ENCODE assay signal across 19 cellular contexts in the genomic region with DNA sequence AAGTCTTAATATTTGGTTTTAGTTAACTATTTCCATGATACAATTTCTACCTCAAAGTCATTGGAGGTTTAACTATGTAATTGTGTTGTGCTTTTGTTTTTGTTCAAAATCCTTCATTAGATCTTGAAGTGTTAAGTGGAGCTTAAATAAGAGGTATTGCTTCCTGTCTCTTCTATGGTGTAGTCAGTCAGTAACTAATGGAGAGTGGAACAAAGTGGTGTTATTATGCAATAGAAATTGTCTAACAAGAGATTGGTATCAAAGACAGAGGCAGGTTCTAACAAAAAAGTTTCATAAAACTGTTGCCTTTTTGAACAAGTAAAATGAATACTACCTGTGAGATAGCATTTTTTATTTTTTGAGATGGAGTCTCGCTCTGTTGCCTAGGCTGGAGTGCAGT. TPM values are rescaled to one million over a fixed set of nuclear protein-coding genes. Genes with fewer than 3 reads are reported as not detected.
DNase-seq lines count a peak whose midpoint lies in the region; ATAC-seq, FAIRE-seq and TF ChIP-seq lines count a peak whose summit lies in the region.
"Had no signal": no experiment of that assay in that cellular context is flagged by ENCODE, and none has a peak within 500 bp of the region (broad histone marks: within the 10 kb centered on the region; RNA-seq: fewer than 3 reads in every experiment).

No MANE protein-coding gene starts in this region.

- DNase-seq in HepG2 (ENCODE audit: low spot score), result no peak
- DNase-seq in right lobe of liver, result no peak
- no peak for DNase-seq in RWPE2 (ENCODE audit: low spot score)
- DNase-seq in foreskin keratinocyte, result peak in 1 of 2 donors; percentile 16
- no peak for DNase-seq in BE2C
- DNase-seq in DMS 273 (lab: John Stamatoyannopoulos, UW; ENCODE audit: unreplicated experiment), result no peak
- DNase-seq: C1 segment of cervical spinal cord; heart right ventricle; HFFc6; NCI-H2107; stimulated activated CD4-positive, alpha-beta T cell treated with anti-CD3 and anti-CD28 coated beads, Interleukin-15, amount 100 ng/mL, for 24 hours; testis had no signal

- H3K36me3 ChIP-seq in HepG2 (replicated peaks in 1 of 2; ENCODE audit: control insufficient read depth in 1 of 2, insufficient read depth in 2 of 2, low read length in 2 of 2), result no peaks in the 10 kb centered on the region
- no peaks in the 10 kb centered on the region for H3K36me3 ChIP-seq in right lobe of liver
- H3K36me3 ChIP-seq in RWPE2 (ENCODE audit: low read depth), result no peaks in the 10 kb centered on the region
- H3K36me3 ChIP-seq in BE2C, result no peaks in the 10 kb centered on the region
- H3K36me3 ChIP-seq: heart right ventricle, SJSA1 had no signal

- H3K27ac ChIP-seq in HepG2 (ENCODE audit: extremely low read length, insufficient read depth, low read length) (no peak overlapping the region), right lobe of liver (no peak overlapping the region), RWPE2 (ENCODE audit: poor library complexity, severe bottlenecking) (peak overlapping the region; percentile 85), foreskin keratinocyte (peak overlapping the region; percentile 37)
- H3K27ac ChIP-seq: SJSA1, testis had no signal

- intact Hi-C loops in HepG2 (cut with micrococcal nuclease; ENCODE audit: unreplicated experiment) (no loop called here), right lobe of liver (cut with DNase I) (no loop called here)

- ATAC-seq in HepG2 (no peak), right lobe of liver (no peak), RWPE2 (ENCODE audit: low read depth) (no peak; the same call in 2 of the 3 replicates), foreskin keratinocyte (no peak), HG03108 (IDR thresholded peaks at IDR 0.05; ENCODE audit: unreplicated experiment) (no peak), esophagus mucosa (no peak)
- ATAC-seq: WTC11 had no signal

- H3K9me3 ChIP-seq in HepG2 (ENCODE audit: low read length) (no peaks in the 10 kb centered on the region), right lobe of liver (no peaks in the 10 kb centered on the region), RWPE2 (ENCODE audit: severe bottlenecking) (no peaks in the 10 kb centered on the region), BE2C (no peaks in the 10 kb centered on the region)
- H3K9me3 ChIP-seq: heart right ventricle, SJSA1, testis had no signal

- H3K4me2 ChIP-seq in HepG2 (ENCODE audit: low read depth, low read length), result no peak overlapping the region

- TF ChIP-seq CTCF in HepG2 (CRISPR knock-in tag; IDR thresholded peaks at IDR 0.05) (no peak), right lobe of liver (IDR thresholded peaks at IDR 0.05) (no peak), RWPE2 (IDR thresholded peaks at IDR 0.05; ENCODE audit: poor library complexity, severe bottlenecking) (no peak), foreskin keratinocyte (conservative IDR thresholded peaks at IDR 0.05) (no peak), BE2C (IDR thresholded peaks at IDR 0.05; ENCODE audit: low read depth, low read length) (no peak)

- H3K4me3 ChIP-seq in HepG2 (replicated peaks in 1 of 3; ENCODE audit: insufficient read depth in 1 of 3, low read depth in 2 of 3, low read length in 3 of 3), result no peak overlapping the region
- H3K4me3 ChIP-seq in right lobe of liver, result no peak overlapping the region
- H3K4me3 ChIP-seq in RWPE2 (ENCODE audit: severe bottlenecking), result no peak overlapping the region
- H3K4me3 ChIP-seq in BE2C (ENCODE audit: low read depth, low read length), result no peak overlapping the region
- H3K4me3 ChIP-seq: heart right ventricle, SJSA1, testis had no signal

- FAIRE-seq in HepG2 (lab: Jason Lieb, UNC), result no peak
- FAIRE-seq: G401.6 had no signal

- no peak overlapping the region for H2AFZ ChIP-seq in HepG2 (ENCODE audit: low read length)

- no peaks in the 10 kb centered on the region for H3K79me2 ChIP-seq in HepG2 (ENCODE audit: insufficient read depth, low read length)

- no peaks in the 10 kb centered on the region for H4K20me1 ChIP-seq in HepG2 (ENCODE audit: insufficient read depth, low read length)

- WGBS in HepG2 (ENCODE audit: low lambda C conversion rate), result 5% methylated on average over 1 of the region's 1 CpG
- WGBS in right lobe of liver (ENCODE audit: insufficient coverage, low coverage, low lambda C conversion rate, missing lambda C conversion rate), result 92% methylated on average over 1 of the region's 1 CpG

- no peak overlapping the region for H3K9ac ChIP-seq in HepG2 (ENCODE audit: insufficient read depth, low read depth, low read length)

- no peak for TF ChIP-seq EP300 in HepG2 (IDR thresholded peaks at IDR 0.05; ENCODE audit: low read depth in 2 of 2, low read length in 2 of 2)
- no peak for TF ChIP-seq EP300 in HepG2 (CRISPR knock-in tag; IDR thresholded peaks at IDR 0.05; ENCODE audit: borderline replicate concordance)

- in situ Hi-C loops in HepG2 (cut with HindIII; ENCODE audit: extremely low pct_ligation_motif_present, low pct_unique_long_range_greater_than_20kb), result no loop called here

- POLR2A ChIA-PET in HepG2 (lab: Yijun Ruan, JAX), result no interaction called here

- CTCF ChIA-PET in HepG2 (lab: Yijun Ruan, JAX; ENCODE audit: low intra/inter-chr PET ratio, low total read pairs), result no interaction called here

- no peak for TF ChIP-seq RAD21 in HepG2 (CRISPR knock-in tag; IDR thresholded peaks at IDR 0.05)

- TF ChIP-seq POLR2A in HepG2 (IDR thresholded peaks at IDR 0.05; ENCODE audit: insufficient read depth in 1 of 2, low read depth in 2 of 2, low read length in 2 of 2) (no peak), right lobe of liver (IDR thresholded peaks at IDR 0.05) (no peak)

- H3K4me1 ChIP-seq in HepG2 (ENCODE audit: insufficient read depth, low read length), result no peaks in the 10 kb centered on the region
- H3K4me1 ChIP-seq in right lobe of liver, result peaks cover 0 to 4% (median 0%) of the 10 kb centered on the region in 4 donors
- peaks cover 26% of the 10 kb centered on the region for H3K4me1 ChIP-seq in RWPE2 (ENCODE audit: insufficient read depth, poor library complexity, severe bottlenecking)
- H3K4me1 ChIP-seq in foreskin keratinocyte, result peaks cover 29% of the 10 kb centered on the region
- H3K4me1 ChIP-seq in BE2C, result no peaks in the 10 kb centered on the region
- H3K4me1 ChIP-seq: testis had no signal

- no TSS peak for BruUV-seq in HepG2 (replicated peaks; lab: Mats Ljungman, UMichigan)

- peaks cover 0 to 13% of the 10 kb centered on the region in 2 experiments; a peak in 3 of 5 replicates for H3K27me3 ChIP-seq in HepG2 (ENCODE audit: control insufficient read depth in 1 of 2, insufficient read depth in 2 of 2, low read length in 2 of 2)
- no peaks in the 10 kb centered on the region for H3K27me3 ChIP-seq in right lobe of liver
- no peaks in the 10 kb centered on the region for H3K27me3 ChIP-seq in RWPE2 (ENCODE audit: insufficient read depth, poor library complexity, severe bottlenecking)
- H3K27me3 ChIP-seq in foreskin keratinocyte, result no peaks in the 10 kb centered on the region
- H3K27me3 ChIP-seq in BE2C, result peaks cover 64% of the 10 kb centered on the region
- H3K27me3 ChIP-seq: testis had no signal

RNA-seq across cellular contexts. Expression of gene GRB7, which starts 45.2 kb away (rescaled TPM):
- total RNA-seq in HepG2 (2016; rRNA removed; fragmentation: Illumina TruSeq; extraction: Trizol), result 41.7 and 60.2 TPM in 2 replicates
- total RNA-seq in HepG2 (2016; cell fraction: cytosol; rRNA removed; fragmentation: Illumina TruSeq; extraction: Trizol; ENCODE audit: low read depth), result 17.9 and 20.4 TPM in 2 replicates
- total RNA-seq in HepG2 (2016; cell fraction: insoluble cytoplasmic fraction; rRNA removed; fragmentation: Illumina TruSeq; extraction: Trizol), result 38.5 and 64.6 TPM in 2 replicates
- total RNA-seq in HepG2 (2016; cell fraction: membrane; rRNA removed; fragmentation: Illumina TruSeq; extraction: Trizol), result 31.4 and 31.5 TPM in 2 replicates
- total RNA-seq in HepG2 (2016; cell fraction: nucleus; rRNA removed; fragmentation: Illumina TruSeq; extraction: Trizol), result 57.0 and 59.4 TPM in 2 replicates
- polyA plus RNA-seq in HepG2 (2011; rRNA removed), result 77.7 and 92.3 TPM in 2 replicates
- 36.7 and 60.1 TPM in 2 replicates for polyA plus RNA-seq in HepG2 (2011; cell fraction: cytosol; rRNA removed)
- 319 and 344 TPM in 2 replicates for polyA plus RNA-seq in HepG2 (2011; cell fraction: nucleus; rRNA removed)
- 60.9 and 73.8 TPM in 2 replicates for polyA plus RNA-seq in HepG2 (2012)
- polyA plus RNA-seq in HepG2 (2016; cell fraction: cytosol; fragmentation: Illumina TruSeq; extraction: Trizol; ENCODE audit: low read depth), result 8.5 and 8.6 TPM in 2 replicates
- polyA plus RNA-seq in HepG2 (2016; cell fraction: insoluble cytoplasmic fraction; fragmentation: Illumina TruSeq; extraction: Trizol; ENCODE audit: low read depth), result 45.6 and 58.3 TPM in 2 replicates
- 13.3 and 14.8 TPM in 2 replicates for polyA plus RNA-seq in HepG2 (2016; cell fraction: membrane; fragmentation: Illumina TruSeq; extraction: Trizol; ENCODE audit: low read depth)
- 147 and 156 TPM in 2 replicates for polyA plus RNA-seq in HepG2 (2016; cell fraction: nucleus; fragmentation: Illumina TruSeq; extraction: Trizol; ENCODE audit: insufficient read depth, low read depth)
- polyA minus RNA-seq in HepG2 (2011; rRNA and poly(A)+ RNA removed; ENCODE audit: low replicate concordance), result 9.1 and 160 TPM in 2 replicates
- 55.8 and 65.9 TPM in 2 replicates for polyA minus RNA-seq in HepG2 (2011; cell fraction: cytosol; rRNA and poly(A)+ RNA removed)
- 80.7 and 95.9 TPM in 2 replicates for polyA minus RNA-seq in HepG2 (2011; cell fraction: nucleus; rRNA and poly(A)+ RNA removed)
- 10 to 100 TPM in 2 of 6 experiments, 1 to 10 TPM in 4; 2.1 to 10.9 (median 7.5) TPM for total RNA-seq in right lobe of liver
- total RNA-seq in foreskin keratinocyte, result 15.6 and 16.2 TPM in 2 replicates
- 14.3 and 14.4 TPM in 2 replicates for polyA plus RNA-seq in foreskin keratinocyte
- 45.3 TPM for total RNA-seq in esophagus mucosa
- polyA plus RNA-seq in BE2C (2012; ENCODE audit: insufficient read depth, insufficient read length, low read depth), result not detected
- total RNA-seq: HFFc6, myocyte, pulmonary artery endothelial cell, SJSA1 had no signal

RNA-seq across cellular contexts. Expression of gene MIEN1, which starts 52.6 kb away (rescaled TPM):
- total RNA-seq in HepG2 (2016; rRNA removed; fragmentation: Illumina TruSeq; extraction: Trizol) (40.6 and 48.6 TPM in 2 replicates), right lobe of liver (10 to 100 TPM; 23.1 to 61.6 (median 29.0) TPM), foreskin keratinocyte (57.1 and 61.6 TPM in 2 replicates), esophagus mucosa (44.3 TPM)
- 50.1 and 73.7 TPM in 2 replicates for total RNA-seq in HepG2 (2016; cell fraction: cytosol; rRNA removed; fragmentation: Illumina TruSeq; extraction: Trizol; ENCODE audit: low read depth)
- total RNA-seq in HepG2 (2016; cell fraction: insoluble cytoplasmic fraction; rRNA removed; fragmentation: Illumina TruSeq; extraction: Trizol), result 43.9 and 49.0 TPM in 2 replicates
- total RNA-seq in HepG2 (2016; cell fraction: membrane; rRNA removed; fragmentation: Illumina TruSeq; extraction: Trizol), result 66.3 and 82.4 TPM in 2 replicates
- 18.4 and 23.7 TPM in 2 replicates for total RNA-seq in HepG2 (2016; cell fraction: nucleus; rRNA removed; fragmentation: Illumina TruSeq; extraction: Trizol)
- polyA plus RNA-seq in HepG2 (2011; rRNA removed) (56.6 and 68.2 TPM in 2 replicates), foreskin keratinocyte (78.4 and 83.5 TPM in 2 replicates)
- polyA plus RNA-seq in HepG2 (2011; cell fraction: cytosol; rRNA removed), result 62.1 and 67.0 TPM in 2 replicates
- 27.3 and 39.8 TPM in 2 replicates for polyA plus RNA-seq in HepG2 (2011; cell fraction: nucleus; rRNA removed)
- polyA plus RNA-seq in HepG2 (2012), result 38.6 and 44.5 TPM in 2 replicates
- polyA plus RNA-seq in HepG2 (2016; cell fraction: cytosol; fragmentation: Illumina TruSeq; extraction: Trizol; ENCODE audit: low read depth), result 106 and 131 TPM in 2 replicates
- 73.3 and 81.4 TPM in 2 replicates for polyA plus RNA-seq in HepG2 (2016; cell fraction: insoluble cytoplasmic fraction; fragmentation: Illumina TruSeq; extraction: Trizol; ENCODE audit: low read depth)
- 100 and 131 TPM in 2 replicates for polyA plus RNA-seq in HepG2 (2016; cell fraction: membrane; fragmentation: Illumina TruSeq; extraction: Trizol; ENCODE audit: low read depth)
- polyA plus RNA-seq in HepG2 (2016; cell fraction: nucleus; fragmentation: Illumina TruSeq; extraction: Trizol; ENCODE audit: insufficient read depth, low read depth), result 45.4 and 54.1 TPM in 2 replicates
- polyA minus RNA-seq in HepG2 (2011; rRNA and poly(A)+ RNA removed; ENCODE audit: low replicate concordance), result 30.0 and 48.1 TPM in 2 replicates
- 11.5 and 16.0 TPM in 2 replicates for polyA minus RNA-seq in HepG2 (2011; cell fraction: cytosol; rRNA and poly(A)+ RNA removed)
- 10.6 and 14.7 TPM in 2 replicates for polyA minus RNA-seq in HepG2 (2011; cell fraction: nucleus; rRNA and poly(A)+ RNA removed)
- 56.4 TPM for polyA plus RNA-seq in BE2C (2012; ENCODE audit: insufficient read depth, insufficient read length, low read depth)

Comparison
In these comparisons a context has a peak if more than half of its experiments do, and no peak if none do; other contexts are left out.
1. H3K27ac ChIP-seq: peak in RWPE2 (single experiment) and foreskin keratinocyte (single experiment); none in HepG2 (single experiment) and right lobe of liver (0 of 3).